In the genomic region with DNA sequence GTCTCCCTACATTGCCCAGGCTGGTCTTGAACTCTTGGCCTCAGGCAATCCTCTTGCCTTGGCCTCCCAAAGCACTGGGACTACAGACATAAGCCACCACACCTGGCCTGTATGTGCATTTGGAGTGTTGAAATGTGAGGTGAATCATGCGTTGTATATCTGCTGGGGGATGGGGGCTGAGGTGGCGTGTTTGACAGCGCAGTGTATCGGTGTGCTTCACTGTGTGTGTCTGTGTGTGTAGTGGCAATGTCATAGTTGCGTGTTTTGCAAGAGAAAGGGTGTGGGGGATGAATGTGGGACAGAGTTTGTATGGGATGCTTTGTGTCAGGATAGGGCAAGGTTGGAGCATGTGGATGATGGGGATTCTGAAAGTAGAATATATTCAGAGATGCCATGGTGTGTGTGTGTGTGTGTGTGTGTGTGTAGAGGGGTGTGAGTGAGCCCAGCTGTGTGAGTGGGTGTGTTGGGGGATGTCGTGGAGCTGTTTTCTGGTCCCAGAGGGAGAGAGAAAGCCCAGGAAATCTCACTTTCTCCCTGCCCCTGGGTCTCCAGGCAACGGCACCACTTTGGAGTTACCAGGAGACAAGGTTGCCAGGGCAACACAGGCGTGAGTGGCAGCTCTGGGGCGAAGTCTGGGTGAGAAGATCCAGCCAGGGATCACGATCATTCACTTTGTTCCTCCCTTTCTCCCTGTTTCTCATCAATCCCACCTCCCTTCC, we compare ENCODE assay signal across 8 cellular contexts. TPM values are rescaled to one million over a fixed set of nuclear protein-coding genes. Genes with fewer than 3 reads are reported as not detected.
DNase-seq lines count a peak whose midpoint lies in the region; ATAC-seq and TF ChIP-seq lines count a peak whose summit lies in the region.

No MANE protein-coding gene starts in this region.

- no peaks in the 10 kb centered on the region for H3K9me3 Mint-ChIP-seq in activated CD4-positive, alpha-beta memory T cell treated with anti-CD3 and anti-CD28 coated beads for 36 hours
- H3K9me3 Mint-ChIP-seq in activated CD4-positive, alpha-beta memory T cell treated with anti-CD3 and anti-CD28 coated beads, Interleukin-2, amount 10 ng/mL, durations not matched to agents 7 days and 5 days, result no peaks in the 10 kb centered on the region

- intact Hi-C loops in activated CD4-positive, alpha-beta memory T cell treated with anti-CD3 and anti-CD28 coated beads for 36 hours (cut with micrococcal nuclease), result no loop called here
- intact Hi-C loops in dorsolateral prefrontal cortex (cut with DNase I) (no loop called here), stomach (cut with DNase I; ENCODE audit: low total_unique reads) (no loop called here)

- H3K4me1 Mint-ChIP-seq in activated CD4-positive, alpha-beta memory T cell treated with anti-CD3 and anti-CD28 coated beads for 36 hours (ENCODE audit: low read depth), result peaks cover 23% of the 10 kb centered on the region
- H3K4me1 Mint-ChIP-seq in activated CD4-positive, alpha-beta memory T cell treated with anti-CD3 and anti-CD28 coated beads, Interleukin-2, amount 10 ng/mL, durations not matched to agents 7 days and 5 days, result peaks cover 23% of the 10 kb centered on the region

- peaks cover 0 to 28% (median 24%) of the 10 kb centered on the region in 4 donors for H3K36me3 ChIP-seq in stomach

- CTCF ChIA-PET in activated CD4-positive, alpha-beta memory T cell treated with anti-CD3 and anti-CD28 coated beads for 36 hours (lab: Charles Lee), result interaction anchor here (2.3 to 4.9 kb wide), 2 partner anchors 10 to 109 kb away, joined by 17 to 36 read pairs; partner anchors contain the start of gene EPOR
- CTCF ChIA-PET in activated CD4-positive, alpha-beta memory T cell treated with anti-CD3 and anti-CD28 coated beads, Interleukin-2, amount 10 ng/mL, durations not matched to agents 7 days and 5 days (lab: Charles Lee), result interaction anchor here (1.4 kb wide), 1 partner anchor 109 kb away, joined by 3 read pairs; no protein-coding TSS in a partner anchor

- WGBS in stomach, 5 donors, result 51 to 60% (median 53%) methylated on average over 10 of the region's 10 CpGs

- no peak for TF ChIP-seq EP300 in stomach (IDR thresholded peaks at IDR 0.05)

- peak overlapping the region; percentile 4 for H3K4me3 Mint-ChIP-seq in activated CD4-positive, alpha-beta memory T cell treated with anti-CD3 and anti-CD28 coated beads for 36 hours
- no peak overlapping the region for H3K4me3 Mint-ChIP-seq in activated CD4-positive, alpha-beta memory T cell treated with anti-CD3 and anti-CD28 coated beads, Interleukin-2, amount 10 ng/mL, durations not matched to agents 7 days and 5 days

- ATAC-seq in HG03354 (IDR thresholded peaks at IDR 0.05; ENCODE audit: poor library complexity, severe bottlenecking, unreplicated experiment), result no peak

- no peaks in the 10 kb centered on the region for H3K27me3 ChIP-seq in dorsolateral prefrontal cortex
- H3K27me3 ChIP-seq in stomach, result no peaks in the 10 kb centered on the region

- H3K4me1 ChIP-seq in stomach, result peaks cover 33 to 42% (median 40%) of the 10 kb centered on the region in 4 donors

- H3K27ac Mint-ChIP-seq in activated CD4-positive, alpha-beta memory T cell treated with anti-CD3 and anti-CD28 coated beads for 36 hours, result no peak overlapping the region
- no peak overlapping the region for H3K27ac Mint-ChIP-seq in activated CD4-positive, alpha-beta memory T cell treated with anti-CD3 and anti-CD28 coated beads, Interleukin-2, amount 10 ng/mL, durations not matched to agents 7 days and 5 days

- H3K27me3 Mint-ChIP-seq in activated CD4-positive, alpha-beta memory T cell treated with anti-CD3 and anti-CD28 coated beads for 36 hours, result no peaks in the 10 kb centered on the region
- no peaks in the 10 kb centered on the region for H3K27me3 Mint-ChIP-seq in activated CD4-positive, alpha-beta memory T cell treated with anti-CD3 and anti-CD28 coated beads, Interleukin-2, amount 10 ng/mL, durations not matched to agents 7 days and 5 days

- peak overlapping the region in 56 of 59 donors; percentile 12 to 99 (median 94) for H3K27ac ChIP-seq in dorsolateral prefrontal cortex
- peak overlapping the region in 1 of 5 donors; percentile 96 for H3K27ac ChIP-seq in stomach

- POLR2A ChIA-PET in activated CD4-positive, alpha-beta memory T cell treated with anti-CD3 and anti-CD28 coated beads for 36 hours (lab: Charles Lee), result no interaction called here
- POLR2A ChIA-PET in activated CD4-positive, alpha-beta memory T cell treated with anti-CD3 and anti-CD28 coated beads, Interleukin-2, amount 10 ng/mL, durations not matched to agents 7 days and 5 days (lab: Charles Lee), result interaction anchor here (1.4 to 3.0 kb wide), 3 partner anchors 26 to 284 kb away, joined by 5 to 15 read pairs (median 12); partner anchors contain the start of genes CCDC159, LDLR and TMEM205

- TF ChIP-seq CTCF in dorsolateral prefrontal cortex (IDR thresholded peaks at IDR 0.05 in 54 of 56, conservative IDR thresholded peaks at IDR 0.05 in 2 of 56; ENCODE audit: low read depth in 1 of 56, partially characterized antibody in 56 of 56) (no peak), stomach (IDR thresholded peaks at IDR 0.05) (no peak)

- no peak for TF ChIP-seq POLR2A in stomach (IDR thresholded peaks at IDR 0.05)

- H3K4me3 ChIP-seq in dorsolateral prefrontal cortex (peak overlapping the region in 56 of 59 donors; percentile 51 to 99 (median 78)), stomach (peak overlapping the region in 1 of 4 donors; percentile 62)

- no peaks in the 10 kb centered on the region for H3K9me3 ChIP-seq in stomach

- peaks cover 27% of the 10 kb centered on the region for H3K36me3 Mint-ChIP-seq in activated CD4-positive, alpha-beta memory T cell treated with anti-CD3 and anti-CD28 coated beads for 36 hours
- H3K36me3 Mint-ChIP-seq in activated CD4-positive, alpha-beta memory T cell treated with anti-CD3 and anti-CD28 coated beads, Interleukin-2, amount 10 ng/mL, durations not matched to agents 7 days and 5 days (ENCODE audit: low read depth), result peaks cover 22% of the 10 kb centered on the region

- DNase-seq in activated CD4-positive, alpha-beta memory T cell treated with anti-CD3 and anti-CD28 coated beads for 36 hours, result no peak
- DNase-seq in activated CD4-positive, alpha-beta memory T cell treated with anti-CD3 and anti-CD28 coated beads, Interleukin-2, amount 10 ng/mL, durations not matched to agents 7 days and 5 days, result no peak
- DNase-seq in NCI-H2227 (lab: John Stamatoyannopoulos, UW; ENCODE audit: unreplicated experiment) (peak; percentile 90), dorsolateral prefrontal cortex (peak; percentile 34 to 92 (median 82)), stomach (peak; percentile 44), AG08395 (ENCODE audit: low spot score) (no peak), HK-2 (ENCODE audit: unreplicated experiment) (no peak)

RNA-seq across cellular contexts. Expression of gene SWSAP1, which starts 1.1 kb away (rescaled TPM):
- total RNA-seq in activated CD4-positive, alpha-beta memory T cell treated with anti-CD3 and anti-CD28 coated beads for 36 hours, result 1 to 10 TPM; 1.5 to 1.7 TPM
- 1 to 10 TPM; 2.6 to 2.9 TPM for total RNA-seq in activated CD4-positive, alpha-beta memory T cell treated with anti-CD3 and anti-CD28 coated beads, Interleukin-2, amount 10 ng/mL, durations not matched to agents 7 days and 5 days
- total RNA-seq in dorsolateral prefrontal cortex (1 to 10 TPM in 67 of 120 experiments, under 1 TPM in 52, not detected in 1; 0.29 to 2.7 (median 1.1) TPM), stomach (under 1 TPM in 2 of 5 donors, not detected in 3; 0.37 to 0.45 TPM)
- polyA plus RNA-seq in stomach, result 1 to 10 TPM; 3.2 to 4.1 (median 3.4) TPM

RNA-seq across cellular contexts. Expression of gene EPOR, which starts 10.8 kb away (rescaled TPM):
- 1 to 10 TPM; 8.6 to 9.0 TPM for total RNA-seq in activated CD4-positive, alpha-beta memory T cell treated with anti-CD3 and anti-CD28 coated beads for 36 hours
- 10 to 100 TPM; 10.0 to 10.2 TPM for total RNA-seq in activated CD4-positive, alpha-beta memory T cell treated with anti-CD3 and anti-CD28 coated beads, Interleukin-2, amount 10 ng/mL, durations not matched to agents 7 days and 5 days
- total RNA-seq in dorsolateral prefrontal cortex (10 to 100 TPM in 61 of 120 experiments, 1 to 10 TPM in 59; 5.5 to 25.9 (median 10.1) TPM), stomach (10 to 100 TPM in 4 of 5 donors, 1 to 10 TPM in 1; 4.8 to 19.9 (median 14.6) TPM)
- polyA plus RNA-seq in stomach, result 1 to 10 TPM; 3.7 to 8.9 (median 5.0) TPM

RNA-seq across cellular contexts. Expression of gene PLPPR2, which starts 18.1 kb away (rescaled TPM):
- 1 to 10 TPM; 3.6 to 4.7 TPM for total RNA-seq in activated CD4-positive, alpha-beta memory T cell treated with anti-CD3 and anti-CD28 coated beads for 36 hours
- 1 to 10 TPM; 2.0 to 2.6 TPM for total RNA-seq in activated CD4-positive, alpha-beta memory T cell treated with anti-CD3 and anti-CD28 coated beads, Interleukin-2, amount 10 ng/mL, durations not matched to agents 7 days and 5 days
- total RNA-seq in dorsolateral prefrontal cortex, result 100 to 1,000 TPM in 2 of 120 experiments, 10 to 100 TPM in 118; 42.8 to 103 (median 77.0) TPM
- total RNA-seq in stomach, result 100 to 1,000 TPM in 1 of 5 donors, 10 to 100 TPM in 1, 1 to 10 TPM in 3; 6.1 to 364 (median 9.9) TPM
- 10 to 100 TPM in 1 of 3 donors, 1 to 10 TPM in 2; 6.4 to 15.2 (median 9.8) TPM for polyA plus RNA-seq in stomach

RNA-seq across cellular contexts. Expression of gene CCDC159, which starts 27.0 kb away (rescaled TPM):
- total RNA-seq in activated CD4-positive, alpha-beta memory T cell treated with anti-CD3 and anti-CD28 coated beads for 36 hours, result 10 to 100 TPM; 16.0 to 18.0 TPM
- 10 to 100 TPM; 24.0 to 24.7 TPM for total RNA-seq in activated CD4-positive, alpha-beta memory T cell treated with anti-CD3 and anti-CD28 coated beads, Interleukin-2, amount 10 ng/mL, durations not matched to agents 7 days and 5 days
- total RNA-seq in dorsolateral prefrontal cortex (100 to 1,000 TPM in 3 of 120 experiments, 10 to 100 TPM in 117; 31.2 to 104 (median 61.7) TPM), stomach (10 to 100 TPM in 4 of 5 donors, 1 to 10 TPM in 1; 2.9 to 91.2 (median 20.3) TPM)
- 10 to 100 TPM; 40.5 to 96.3 (median 70.0) TPM for polyA plus RNA-seq in stomach

RNA-seq across cellular contexts. Expression of gene TMEM205, which starts 27.3 kb away (rescaled TPM):
- 10 to 100 TPM; 31.1 to 33.2 TPM for total RNA-seq in activated CD4-positive, alpha-beta memory T cell treated with anti-CD3 and anti-CD28 coated beads for 36 hours
- 10 to 100 TPM; 32.6 to 35.1 TPM for total RNA-seq in activated CD4-positive, alpha-beta memory T cell treated with anti-CD3 and anti-CD28 coated beads, Interleukin-2, amount 10 ng/mL, durations not matched to agents 7 days and 5 days
- total RNA-seq in dorsolateral prefrontal cortex (100 to 1,000 TPM in 46 of 120 experiments, 10 to 100 TPM in 74; 70.3 to 122 (median 96.4) TPM), stomach (100 to 1,000 TPM in 2 of 5 donors, 10 to 100 TPM in 2, 1 to 10 TPM in 1; 5.8 to 117 (median 69.3) TPM)
- 100 to 1,000 TPM in 1 of 3 donors, 10 to 100 TPM in 2; 58.2 to 169 (median 61.7) TPM for polyA plus RNA-seq in stomach

Comparison
In these comparisons a context has a peak if more than half of its experiments do, and no peak if none do; other contexts are left out.
1. DNase-seq: peak in NCI-H2227 (single experiment), dorsolateral prefrontal cortex (10 of 10) and stomach (single experiment); none in activated CD4-positive, alpha-beta memory T cell treated with anti-CD3 and anti-CD28 coated beads for 36 hours (single experiment), activated CD4-positive, alpha-beta memory T cell treated with anti-CD3 and anti-CD28 coated beads, Interleukin-2, amount 10 ng/mL, durations not matched to agents 7 days and 5 days (single experiment), AG08395 (single experiment) and HK-2 (single experiment).